ENCODE assay signal across 8 cellular contexts in genomic region chr3:38139191-38139590, GRCh38. TPM values are rescaled to one million over a fixed set of nuclear protein-coding genes. Genes with fewer than 3 reads are reported as not detected.
DNase-seq lines count a peak whose midpoint lies in the region; ATAC-seq, FAIRE-seq and TF ChIP-seq lines count a peak whose summit lies in the region.

No MANE protein-coding gene starts in this region.

- dilution Hi-C loops in endothelial cell of umbilical vein (cut with MboI; ENCODE audit: extremely low pct_ligation_motif_present, low sequenced_read_pairs): no loop called here

- no peaks in the 10 kb centered on the region for H3K9me1 ChIP-seq in endothelial cell of umbilical vein (replicated peaks; ENCODE audit: control insufficient read depth, extremely low read depth, insufficient read depth, low read length)

- peaks cover 37% of the 10 kb centered on the region for H3K4me1 ChIP-seq in CD8-positive, alpha-beta T cell (ENCODE audit: insufficient read depth, low read length)
- peaks cover 29% of the 10 kb centered on the region for H3K4me1 ChIP-seq in OCI-LY7 (ENCODE audit: insufficient read depth, low read length, poor library complexity, severe bottlenecking)
- peaks cover 24% of the 10 kb centered on the region for H3K4me1 ChIP-seq in endothelial cell of umbilical vein (ENCODE audit: control insufficient read depth, extremely low read depth, insufficient read depth, low read length)
- peaks cover 27% of the 10 kb centered on the region for H3K4me1 ChIP-seq in osteoblast (ENCODE audit: insufficient read depth, low read length)

- no peak for TF ChIP-seq POLR2A in endothelial cell of umbilical vein (IDR thresholded peaks at IDR 0.05; ENCODE audit: low read depth, low read length)

- H3K9me2 ChIP-seq in OCI-LY7 (ENCODE audit: insufficient read depth, low read length): no peaks in the 10 kb centered on the region

- no peaks in the 10 kb centered on the region for H3K9me3 ChIP-seq in CD8-positive, alpha-beta T cell (ENCODE audit: low read length)
- H3K9me3 ChIP-seq in OCI-LY7 (ENCODE audit: low read length) (no peaks in the 10 kb centered on the region), endothelial cell of umbilical vein (replicated peaks; ENCODE audit: control insufficient read depth, insufficient read depth, low read length) (no peaks in the 10 kb centered on the region), osteoblast (ENCODE audit: low read depth, low read length) (no peaks in the 10 kb centered on the region)

- peak overlapping the region; percentile 98 for H3K27ac Mint-ChIP-seq in CD8-positive, alpha-beta T cell

- H3K4me2 ChIP-seq in OCI-LY7 (ENCODE audit: low read length) (peak overlapping the region; percentile 86), endothelial cell of umbilical vein (ENCODE audit: insufficient read depth, low read length) (peak overlapping the region; percentile 62), osteoblast (ENCODE audit: insufficient read depth, low read length) (peak overlapping the region; percentile 96)

- H2AFZ ChIP-seq in OCI-LY7 (ENCODE audit: low read length): peak overlapping the region; percentile 90
- peak overlapping the region; percentile 98 for H2AFZ ChIP-seq in endothelial cell of umbilical vein (ENCODE audit: low read depth, low read length)
- H2AFZ ChIP-seq in osteoblast (ENCODE audit: low read length): peak overlapping the region; percentile 93

- H3K4me3 Mint-ChIP-seq in CD8-positive, alpha-beta T cell: peak overlapping the region; percentile 93

- peak; percentile 59 for FAIRE-seq in endothelial cell of umbilical vein (lab: Jason Lieb, UNC)

- H3K36me3 Mint-ChIP-seq in CD8-positive, alpha-beta T cell: peaks cover 48% of the 10 kb centered on the region

- no TSS peak for BruUV-seq in OCI-LY7 (replicated peaks; lab: Mats Ljungman, UMichigan)
- no TSS peak for BruUV-seq in endothelial cell of umbilical vein (replicated peaks; lab: Mats Ljungman, UMichigan)

- peaks cover 2% of the 10 kb centered on the region for H3K36me3 ChIP-seq in CD8-positive, alpha-beta T cell (ENCODE audit: insufficient read depth, low read length)
- H3K36me3 ChIP-seq in OCI-LY7 (ENCODE audit: insufficient read depth, low read length) (peaks cover 23% of the 10 kb centered on the region), endothelial cell of umbilical vein (ENCODE audit: control insufficient read depth in 2 of 2, extremely low read depth in 1 of 2, insufficient read depth in 2 of 2, low read length in 2 of 2) (peaks cover 0 to 14% of the 10 kb centered on the region in 2 experiments), osteoblast (ENCODE audit: insufficient read depth, low read length) (peaks cover 18% of the 10 kb centered on the region)

- H3K9me3 Mint-ChIP-seq in CD8-positive, alpha-beta T cell: no peaks in the 10 kb centered on the region

- POLR2A ChIA-PET in CD8-positive, alpha-beta T cell (lab: Charles Lee): interaction anchor here (1.2 to 3.8 kb wide), 4 partner anchors 9 to 26 kb away, joined by 4 to 103 read pairs (median 5); partner anchors contain the start of gene OXSR1
- POLR2A ChIA-PET in OCI-LY7 (lab: Charles Lee): interaction anchor here (0.7 to 4.8 kb wide), 2 partner anchors 26 to 314 kb away, joined by 3 to 42 read pairs; partner anchors contain the start of gene OXSR1
- POLR2A ChIA-PET in endothelial cell of umbilical vein (lab: Charles Lee): interaction anchor here (0.9 kb wide), 1 partner anchor 26 kb away, joined by 3 read pairs; the partner anchor contains the start of gene OXSR1

- peaks cover 54% of the 10 kb centered on the region for H3K4me1 Mint-ChIP-seq in CD8-positive, alpha-beta T cell (ENCODE audit: low read depth)

- peak overlapping the region; percentile 61 for H3K9ac ChIP-seq in endothelial cell of umbilical vein (replicated peaks; ENCODE audit: extremely low read depth, insufficient read depth, low read length)

- intact Hi-C loops in CD8-positive, alpha-beta T cell (cut with DNase I, micrococcal nuclease): loop anchor here (5.0 to 10.0 kb wide), 5 partner anchors 313 to 1268 kb away; partner anchors contain the start of genes SCN11A (in 2 of the 2), WDR48 (in 2 of the 2), ACVR2B (in 1 of the 2) and EXOG (in 1 of the 2)
- intact Hi-C loops in OCI-LY7 (cut with micrococcal nuclease; ENCODE audit: unreplicated experiment) (no loop called here), endothelial cell of umbilical vein (cut with micrococcal nuclease) (loop anchor here (5.0 to 10.0 kb wide), 6 partner anchors 93 to 516 kb away; partner anchors contain the start of gene EXOG)

- H3K79me2 ChIP-seq in OCI-LY7 (ENCODE audit: insufficient read depth, low read depth, low read length) (peaks cover 14% of the 10 kb centered on the region; the same call in 1 of the 2 replicates), endothelial cell of umbilical vein (ENCODE audit: control insufficient read depth, insufficient read depth, low read length) (peaks cover 11% of the 10 kb centered on the region), osteoblast (ENCODE audit: insufficient read depth, low read length) (peaks cover 45% of the 10 kb centered on the region)

- TF ChIP-seq CTCF in CD8-positive, alpha-beta T cell (IDR thresholded peaks at IDR 0.05): no peak
- TF ChIP-seq CTCF in OCI-LY7 (conservative IDR thresholded peaks at IDR 0.05; ENCODE audit: low read length) (no peak), endothelial cell of umbilical vein (IDR thresholded peaks at IDR 0.05; ENCODE audit: extremely low read depth in 1 of 2, insufficient read depth in 1 of 2, low read depth in 1 of 2, low read length in 2 of 2) (no peak), osteoblast (IDR thresholded peaks at IDR 0.05; ENCODE audit: extremely low read depth, low read depth, low read length) (no peak)

- H4K20me1 ChIP-seq in OCI-LY7 (ENCODE audit: insufficient read depth, low read length): no peaks in the 10 kb centered on the region; the same call in 1 of the 2 replicates
- no peaks in the 10 kb centered on the region for H4K20me1 ChIP-seq in endothelial cell of umbilical vein (replicated peaks; ENCODE audit: control insufficient read depth, extremely low read depth, insufficient read depth, low read length)
- H4K20me1 ChIP-seq in osteoblast (ENCODE audit: insufficient read depth, low read length): peaks cover 10% of the 10 kb centered on the region

- CTCF ChIA-PET in CD8-positive, alpha-beta T cell (lab: Charles Lee): interaction anchor here (0.7 to 1.7 kb wide), 2 partner anchors 11 to 26 kb away, joined by 4 to 6 read pairs; partner anchors contain the start of gene OXSR1
- CTCF ChIA-PET in OCI-LY7 (lab: Charles Lee; ENCODE audit: unreplicated experiment): no interaction called here
- CTCF ChIA-PET in endothelial cell of umbilical vein (lab: Charles Lee): interaction anchor here (0.7 to 4.5 kb wide), 5 partner anchors 26 to 512 kb away, joined by 3 to 43 read pairs (median 3); partner anchors contain the start of genes OXSR1 and XYLB

- H3K27ac ChIP-seq in CD8-positive, alpha-beta T cell (ENCODE audit: low read depth, low read length): peak overlapping the region; percentile 88
- H3K27ac ChIP-seq in OCI-LY7 (ENCODE audit: low read depth, low read length, poor library complexity, severe bottlenecking) (peak overlapping the region; percentile 29), endothelial cell of umbilical vein (ENCODE audit: insufficient read depth, low read depth, low read length) (no peak overlapping the region), osteoblast (ENCODE audit: low read depth, low read length) (peak overlapping the region; percentile 87)

- no peaks in the 10 kb centered on the region for H3K27me3 ChIP-seq in CD8-positive, alpha-beta T cell (ENCODE audit: insufficient read depth, low read length)
- H3K27me3 ChIP-seq in endothelial cell of umbilical vein (ENCODE audit: control insufficient read depth in 2 of 2, insufficient read depth in 2 of 2, low read length in 2 of 2) (no peaks in the 10 kb centered on the region), osteoblast (ENCODE audit: insufficient read depth, low read length) (no peaks in the 10 kb centered on the region)

- no peaks in the 10 kb centered on the region for H3K27me3 Mint-ChIP-seq in CD8-positive, alpha-beta T cell (ENCODE audit: low read depth)

- ATAC-seq in CD8-positive, alpha-beta T cell: no peak
- ATAC-seq in HG02571 (IDR thresholded peaks at IDR 0.05; ENCODE audit: unreplicated experiment) (no peak), GM21825 (IDR thresholded peaks at IDR 0.05; ENCODE audit: unreplicated experiment) (no peak)

- no peak for DNase-seq in CD8-positive, alpha-beta T cell
- no peak for DNase-seq in OCI-LY7 (ENCODE audit: low spot score)
- no peak for DNase-seq in endothelial cell of umbilical vein (ENCODE audit: low read depth, low spot score)
- no peak for DNase-seq in osteoblast (ENCODE audit: insufficient read length, low spot score, missing footprints)
- DNase-seq in nucleus accumbens (lab: John Stamatoyannopoulos, UW): no peak
- DNase-seq in SW480 (ENCODE audit: low spot score): no peak

- H3K4me3 ChIP-seq in CD8-positive, alpha-beta T cell (ENCODE audit: low read depth, low read length): peak overlapping the region; percentile 99
- H3K4me3 ChIP-seq in OCI-LY7 (ENCODE audit: low read depth, low read length, poor library complexity, severe bottlenecking) (peak overlapping the region; percentile 95), endothelial cell of umbilical vein (replicated peaks in 1 of 3; ENCODE audit: insufficient read depth in 1 of 3, low read depth in 1 of 3, low read length in 3 of 3) (peak overlapping the region; percentile 67 to 77 (median 71)), osteoblast (ENCODE audit: insufficient read depth, low read length) (peak overlapping the region; percentile 99)

RNA-seq across cellular contexts. Expression of gene MYD88, which starts 0.7 kb away (rescaled TPM):
- 10 to 100 TPM; 32.2 to 32.7 TPM for total RNA-seq in CD8-positive, alpha-beta T cell
- 8.8 and 16.3 TPM in 2 replicates for total RNA-seq in OCI-LY7 (2014; rRNA removed; shearing (Covaris generic))
- total RNA-seq in OCI-LY7 (2022) (28.6 and 29.4 TPM in 2 replicates), endothelial cell of umbilical vein (32.7 and 35.1 TPM in 2 replicates), osteoblast (8.7 and 10.3 TPM in 2 replicates)
- 48.9 and 55.0 TPM in 2 replicates for polyA plus RNA-seq in endothelial cell of umbilical vein
- polyA plus RNA-seq in endothelial cell of umbilical vein (2011; cell fraction: cytosol; rRNA removed): 34.8 and 41.4 TPM in 2 replicates
- 33.7 and 41.3 TPM in 2 replicates for polyA plus RNA-seq in endothelial cell of umbilical vein (2011; cell fraction: nucleus; rRNA removed)
- 31.5 and 33.7 TPM in 2 replicates for polyA plus RNA-seq in endothelial cell of umbilical vein (2012)
- polyA minus RNA-seq in endothelial cell of umbilical vein: 63.0 and 82.0 TPM in 2 replicates
- polyA minus RNA-seq in endothelial cell of umbilical vein (2011; cell fraction: cytosol; rRNA and poly(A)+ RNA removed): 3.2 TPM
- polyA minus RNA-seq in endothelial cell of umbilical vein (2011; cell fraction: nucleus; rRNA and poly(A)+ RNA removed): 11.7 and 17.9 TPM in 2 replicates

RNA-seq across cellular contexts. Expression of gene ACAA1, which starts 2.3 kb away (rescaled TPM):
- total RNA-seq in CD8-positive, alpha-beta T cell: 10 to 100 TPM; 49.4 to 49.9 TPM
- 13.3 and 13.9 TPM in 2 replicates for total RNA-seq in OCI-LY7 (2014; rRNA removed; shearing (Covaris generic))
- total RNA-seq in OCI-LY7 (2022) (45.3 and 50.3 TPM in 2 replicates), endothelial cell of umbilical vein (46.9 and 52.1 TPM in 2 replicates), osteoblast (17.4 and 20.0 TPM in 2 replicates)
- polyA plus RNA-seq in endothelial cell of umbilical vein: 46.4 and 53.8 TPM in 2 replicates
- 47.6 and 53.5 TPM in 2 replicates for polyA plus RNA-seq in endothelial cell of umbilical vein (2011; cell fraction: cytosol; rRNA removed)
- polyA plus RNA-seq in endothelial cell of umbilical vein (2011; cell fraction: nucleus; rRNA removed): 137 and 140 TPM in 2 replicates
- polyA plus RNA-seq in endothelial cell of umbilical vein (2012): 29.8 and 39.5 TPM in 2 replicates
- polyA minus RNA-seq in endothelial cell of umbilical vein: 40.4 and 45.4 TPM in 2 replicates
- 16.2 TPM for polyA minus RNA-seq in endothelial cell of umbilical vein (2011; cell fraction: cytosol; rRNA and poly(A)+ RNA removed)
- 25.0 and 25.5 TPM in 2 replicates for polyA minus RNA-seq in endothelial cell of umbilical vein (2011; cell fraction: nucleus; rRNA and poly(A)+ RNA removed)

RNA-seq across cellular contexts. Expression of gene OXSR1, which starts 26.1 kb away (rescaled TPM):
- total RNA-seq in CD8-positive, alpha-beta T cell: 10 to 100 TPM; 45.4 to 45.6 TPM
- 21.4 and 22.4 TPM in 2 replicates for total RNA-seq in OCI-LY7 (2014; rRNA removed; shearing (Covaris generic))
- total RNA-seq in OCI-LY7 (2022) (42.7 and 43.7 TPM in 2 replicates), endothelial cell of umbilical vein (32.9 and 34.3 TPM in 2 replicates), osteoblast (44.2 and 50.3 TPM in 2 replicates)
- 12.7 and 15.1 TPM in 2 replicates for polyA plus RNA-seq in endothelial cell of umbilical vein
- 18.5 and 19.6 TPM in 2 replicates for polyA plus RNA-seq in endothelial cell of umbilical vein (2011; cell fraction: cytosol; rRNA removed)
- 24.2 and 29.1 TPM in 2 replicates for polyA plus RNA-seq in endothelial cell of umbilical vein (2011; cell fraction: nucleus; rRNA removed)
- polyA plus RNA-seq in endothelial cell of umbilical vein (2012): 18.2 and 26.0 TPM in 2 replicates
- polyA minus RNA-seq in endothelial cell of umbilical vein: 32.7 and 33.5 TPM in 2 replicates
- polyA minus RNA-seq in endothelial cell of umbilical vein (2011; cell fraction: cytosol; rRNA and poly(A)+ RNA removed): 22.2 TPM
- 19.8 and 20.8 TPM in 2 replicates for polyA minus RNA-seq in endothelial cell of umbilical vein (2011; cell fraction: nucleus; rRNA and poly(A)+ RNA removed)
